Comparison of ENCODE assay signal across 34 cellular contexts in genomic region chr16:87971933-87972332, GRCh38. TPM values are rescaled to one million over a fixed set of nuclear protein-coding genes. Genes with fewer than 3 reads are reported as not detected.
"Had no signal": no experiment of that assay in that cellular context is flagged by ENCODE, and none has a peak within 500 bp of the region (broad histone marks: within the 10 kb centered on the region; RNA-seq: fewer than 3 reads in every experiment).

No MANE protein-coding gene starts in this region.

- H3K4me1 Mint-ChIP-seq: brain had no signal

- H3K27me3 ChIP-seq: ascending aorta, cardiac muscle cell, heart left ventricle, ovary, upper lobe of left lung, vagina had no signal

- H3K4me3 ChIP-seq: ascending aorta, cardiac muscle cell, coronary artery, heart left ventricle, ovary, upper lobe of left lung, vagina had no signal

- H3K27ac ChIP-seq: ascending aorta, cardiac muscle cell, coronary artery, heart left ventricle, ovary, upper lobe of left lung, vagina, WERI-Rb-1 had no signal

- H3K27me3 Mint-ChIP-seq: brain; effector memory CD8-positive, alpha-beta T cell; naive thymus-derived CD4-positive, alpha-beta T cell; progenitor cell of endocrine pancreas; stimulated activated naive CD8-positive, alpha-beta T cell treated with anti-CD3 and anti-CD28 coated beads, Interleukin-15, amount 100 ng/mL, for 72 hours; T-helper 17 cell had no signal

- H3K4me3 Mint-ChIP-seq: brain; effector memory CD8-positive, alpha-beta T cell; mesothelial cell of epicardium; stimulated activated effector memory CD8-positive, alpha-beta T cell treated with anti-CD3 and anti-CD28 coated beads, Interleukin-12 subunit alpha, Interleukin-12 subunit beta, amount 100 ng/mL, for 72 hours; stimulated activated naive CD8-positive, alpha-beta T cell treated with anti-CD3 and anti-CD28 coated beads, Interleukin-15, amount 100 ng/mL, for 72 hours; T-helper 17 cell had no signal

- H3K27ac Mint-ChIP-seq: brain; mesothelial cell of epicardium; progenitor cell of endocrine pancreas; stimulated activated effector memory CD8-positive, alpha-beta T cell treated with anti-CD3 and anti-CD28 coated beads, Interleukin-12 subunit alpha, Interleukin-12 subunit beta, amount 100 ng/mL, for 72 hours; T-helper 17 cell had no signal

- H3K36me3 ChIP-seq: cardiac muscle cell, ovary, WERI-Rb-1 had no signal

- H3K9me3 ChIP-seq: ovary had no signal

- DNase-seq: activated CD4-positive, alpha-beta T cell treated with anti-CD3 and anti-CD28 coated beads for 48 hours; activated CD4-positive, alpha-beta T cell treated with anti-CD3 and anti-CD28 coated beads, Interleukin-2, amount 50 U/mL, for 48 hours; activated CD8-positive, alpha-beta memory T cell treated with anti-CD3 and anti-CD28 coated beads for 24 hours; activated gamma-delta T cell treated with Interleukin-2 at 50 U/mL for 16 hours; effector memory CD8-positive, alpha-beta T cell; foreskin fibroblast; heart left ventricle; naive thymus-derived CD4-positive, alpha-beta T cell; ovary; small intestine; stimulated activated CD4-positive, alpha-beta T cell treated with anti-CD3 and anti-CD28 coated beads, Interleukin-4, amount 100 ng/mL, for 24 hours; stimulated activated naive CD8-positive, alpha-beta T cell treated with anti-CD3 and anti-CD28 coated beads, Interleukin-15, amount 100 ng/mL, for 72 hours; substantia nigra; T-helper 17 cell; T1000; upper lobe of left lung; WERI-Rb-1 had no signal

RNA-seq across cellular contexts. Expression of gene CA5A, which starts 35.6 kb away (rescaled TPM):
- total RNA-seq: activated naive CD4-positive, alpha-beta T cell treated with anti-CD3 and anti-CD28 coated beads, Interleukin-2, amount 50 U/mL, for 72 hours; ascending aorta; cardiac muscle cell; cerebellum; esophagus mucosa; kidney epithelial cell; lower leg skin; mesothelial cell of epicardium; naive thymus-derived CD4-positive, alpha-beta T cell; ovary; renal cortical epithelial cell; sciatic nerve; T-helper 17 cell; vagina had no signal
- polyA plus RNA-seq: adipose tissue; cardiac muscle cell; naive thymus-derived CD4-positive, alpha-beta T cell; neural cell; small intestine had no signal
